In the genomic region with DNA sequence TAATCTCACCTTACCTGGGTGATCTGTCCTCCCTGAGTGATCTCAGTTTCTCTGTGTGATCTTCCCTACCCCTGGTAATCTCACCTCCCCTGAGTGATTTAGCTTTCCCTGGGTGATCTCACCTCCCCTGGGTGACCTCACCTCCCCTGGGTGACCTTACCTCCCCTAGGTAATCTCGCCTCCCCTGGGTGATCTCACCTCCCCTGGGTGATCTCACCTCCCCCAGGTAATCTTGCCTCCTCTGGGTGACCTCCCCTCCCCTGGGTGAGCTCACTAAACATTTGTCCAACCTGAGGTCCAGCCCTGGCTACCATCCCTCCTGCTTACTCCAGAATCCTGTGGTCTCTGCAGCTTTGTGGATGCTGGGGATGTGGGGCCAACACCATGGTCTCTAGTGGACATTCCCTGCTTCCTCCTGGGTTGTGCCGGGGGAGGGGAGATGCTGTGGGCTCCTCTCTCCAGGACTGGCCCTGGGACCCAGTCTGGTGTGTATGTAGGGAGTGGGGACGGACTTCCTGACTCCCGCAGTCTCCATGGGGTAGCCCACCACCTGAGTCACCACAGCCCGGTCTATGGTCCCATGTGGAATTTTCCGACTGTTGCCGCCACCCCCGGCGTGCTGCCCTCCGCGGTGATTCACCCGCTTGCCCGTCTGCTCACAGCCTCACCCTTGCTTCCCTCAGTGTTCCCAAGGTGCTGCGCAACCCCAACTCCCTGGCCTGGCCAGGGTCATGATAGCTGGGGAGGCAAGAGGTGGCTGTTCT, we compare ENCODE assay signal across 7 cellular contexts. TPM values are rescaled to one million over a fixed set of nuclear protein-coding genes. Genes with fewer than 3 reads are reported as not detected.
A peak's percentile ranks its signal among the peaks of the same experiment; 100 is the strongest.
DNase-seq lines count a peak whose midpoint lies in the region; ATAC-seq and TF ChIP-seq lines count a peak whose summit lies in the region.
"Had no signal": no experiment of that assay in that cellular context is flagged by ENCODE, and none has a peak within 500 bp of the region (broad histone marks: within the 10 kb centered on the region; RNA-seq: fewer than 3 reads in every experiment).

No MANE protein-coding gene starts in this region.

- 97% methylated on average over 6 of the region's 14 CpGs; no CpG with 5 or more reads in 1 of the 2 experiments for WGBS in IMR-90 (ENCODE audit: extremely low coverage in 2 of 2, insufficient read length in 1 of 2), 2 experiments
- 67 to 77% methylated on average over 1 to 9 of the region's 14 CpGs for WGBS in esophagus squamous epithelium, 2 donors

- peak overlapping the region; percentile 78 for H2AK5ac ChIP-seq in IMR-90 (ENCODE audit: low read depth, low read length)

- peaks cover 4% of the 10 kb centered on the region for H3K9me1 ChIP-seq in IMR-90 (ENCODE audit: insufficient read depth, low read length)

- peak overlapping the region; percentile 58 for H2AK9ac ChIP-seq in IMR-90 (replicated peaks; ENCODE audit: low read depth, low read length, poor library complexity)

- H4K8ac ChIP-seq in IMR-90 (ENCODE audit: low read depth in 2 of 2, low read length in 2 of 2): peak overlapping the region in 1 of 2 experiments; percentile 12; a peak in 1 of 4 replicates

- intact Hi-C loops in IMR-90 (cut with micrococcal nuclease): no loop called here
- intact Hi-C loops in esophagus squamous epithelium (cut with DNase I): no loop called here

- no peak overlapping the region for H3K18ac ChIP-seq in IMR-90 (ENCODE audit: low read depth, low read length)

- H4K5ac ChIP-seq in IMR-90 (ENCODE audit: low read depth, low read length): no peak overlapping the region; the same call in 1 of the 2 replicates

- no peak overlapping the region for H2BK5ac ChIP-seq in IMR-90 (ENCODE audit: low read depth, low read length, poor library complexity, severe bottlenecking)

- no peaks in the 10 kb centered on the region for H4K20me1 ChIP-seq in IMR-90 (ENCODE audit: insufficient read depth, low read length)

- CTCF ChIA-PET in IMR-90 (lab: Yijun Ruan, JAX): no interaction called here

- H2AFZ ChIP-seq in IMR-90 (replicated peaks; ENCODE audit: low read length, poor library complexity): peak overlapping the region; percentile 91

- POLR2A ChIA-PET in IMR-90 (lab: Charles Lee; ENCODE audit: unreplicated experiment): no interaction called here

- H3K9me3 ChIP-seq in IMR-90 (ENCODE audit: control insufficient read depth, insufficient read depth, low read length) (no peaks in the 10 kb centered on the region), esophagus squamous epithelium (no peaks in the 10 kb centered on the region)

- H3K4me3 ChIP-seq in IMR-90 (ENCODE audit: insufficient read depth, low read depth, low read length): no peak overlapping the region
- no peak overlapping the region for H3K4me3 ChIP-seq in esophagus squamous epithelium
- no peak overlapping the region for H3K4me3 ChIP-seq in skin epidermis

- H3K9ac ChIP-seq in IMR-90 (ENCODE audit: low read depth, low read length): no peak overlapping the region

- no peaks in the 10 kb centered on the region for H3K79me1 ChIP-seq in IMR-90 (ENCODE audit: low read depth in 1 of 2, low read length in 2 of 2)

- H3K23ac ChIP-seq in IMR-90 (ENCODE audit: low read depth, low read length): no peak overlapping the region

- BruUV-seq in IMR-90 (replicated peaks; lab: Mats Ljungman, UMichigan): no TSS peak

- H3K56ac ChIP-seq in IMR-90 (ENCODE audit: extremely low read depth, insufficient read depth, low read length): no peak overlapping the region

- ATAC-seq in IMR-90 (ENCODE audit: low read depth) (no peak), HG03175 (IDR thresholded peaks at IDR 0.05; ENCODE audit: unreplicated experiment) (no peak)
- ATAC-seq: stimulated activated memory B cell treated with anti-CD40 and anti-IgM and Interleukin-4, amounts not matched to agents 10 μg/mL and 1 μg/mL and 100 μg/mL, for 72 hours had no signal

- no peak overlapping the region for H3K14ac ChIP-seq in IMR-90 (replicated peaks; ENCODE audit: low read depth, low read length)

- DNase-seq in IMR-90 (no peak), esophagus squamous epithelium (lab: John Stamatoyannopoulos, UW) (no peak), OCI-M1 (lab: John Stamatoyannopoulos, UW) (no peak), LoVo (ENCODE audit: low spot score) (no peak)

- peak overlapping the region; percentile 58 for H2BK20ac ChIP-seq in IMR-90 (ENCODE audit: low read depth, low read length)

- peak overlapping the region; percentile 66 for H3K4ac ChIP-seq in IMR-90 (ENCODE audit: low read depth, low read length)

- H3K4me1 ChIP-seq in IMR-90 (ENCODE audit: control insufficient read depth, insufficient read depth, low read length) (peaks cover 14% of the 10 kb centered on the region), esophagus squamous epithelium (peaks cover 25 to 55% (median 33%) of the 10 kb centered on the region in 3 donors)

- no peak for TF ChIP-seq POLR2A in IMR-90 (IDR thresholded peaks at IDR 0.05; ENCODE audit: low read depth, low read length)
- TF ChIP-seq POLR2A in esophagus squamous epithelium (IDR thresholded peaks at IDR 0.05): no peak

- dilution Hi-C loops in IMR-90 (cut with HindIII; ENCODE audit: low sequenced_read_pairs, unreplicated experiment): no loop called here

- H3K27ac ChIP-seq in IMR-90 (ENCODE audit: insufficient read depth, low read length) (no peak overlapping the region), esophagus squamous epithelium (peak overlapping the region; percentile 5 to 86 (median 85)), skin epidermis (peak overlapping the region in 14 of 21 experiments; percentile 19 to 85 (median 68))

- peak overlapping the region; percentile 15; the same call in 1 of the 2 replicates for H4K91ac ChIP-seq in IMR-90 (ENCODE audit: insufficient read depth, low read depth, low read length)

- H3K4me2 ChIP-seq in IMR-90 (ENCODE audit: low read depth, low read length): no peak overlapping the region

- TF ChIP-seq CTCF in IMR-90 (conservative IDR thresholded peaks at IDR 0.05; ENCODE audit: low read depth, low read length): no peak
- no peak for TF ChIP-seq CTCF in esophagus squamous epithelium (IDR thresholded peaks at IDR 0.05)

- in situ Hi-C loops in IMR-90 (cut with MboI; ENCODE audit: low sequenced_read_pairs): no loop called here

- H3K36me3 ChIP-seq in IMR-90 (ENCODE audit: control insufficient read depth, insufficient read depth, low read length) (no peaks in the 10 kb centered on the region), esophagus squamous epithelium (no peaks in the 10 kb centered on the region)

- peaks cover 21% of the 10 kb centered on the region for H3K27me3 ChIP-seq in IMR-90 (ENCODE audit: control insufficient read depth, insufficient read depth, low read length)
- no peaks in the 10 kb centered on the region for H3K27me3 ChIP-seq in esophagus squamous epithelium

- no peak for TF ChIP-seq RAD21 in IMR-90 (IDR thresholded peaks at IDR 0.05; ENCODE audit: low read length)

- peak overlapping the region; percentile 28 for H2BK120ac ChIP-seq in IMR-90 (ENCODE audit: low read depth, low read length)

- H2BK15ac ChIP-seq in IMR-90 (ENCODE audit: low read depth, low read length): peak overlapping the region; percentile 1; the same call in 1 of the 3 replicates

TF ChIP-seq in IMR-90, 13 proteins besides CTCF, POLR2A, EP300 and RAD21 (continues in another document):
- TF ChIP-seq RCOR1 (IDR thresholded peaks at IDR 0.05; ENCODE audit: insufficient replicate concordance, low read length): peak; percentile 3
- no peak for TF ChIP-seq MAZ (IDR thresholded peaks at IDR 0.05; ENCODE audit: borderline replicate concordance, low read depth, low read length)
- TF ChIP-seq BHLHE40 (IDR thresholded peaks at IDR 0.05; ENCODE audit: low read depth, low read length): no peak
- TF ChIP-seq, protein P1, sequence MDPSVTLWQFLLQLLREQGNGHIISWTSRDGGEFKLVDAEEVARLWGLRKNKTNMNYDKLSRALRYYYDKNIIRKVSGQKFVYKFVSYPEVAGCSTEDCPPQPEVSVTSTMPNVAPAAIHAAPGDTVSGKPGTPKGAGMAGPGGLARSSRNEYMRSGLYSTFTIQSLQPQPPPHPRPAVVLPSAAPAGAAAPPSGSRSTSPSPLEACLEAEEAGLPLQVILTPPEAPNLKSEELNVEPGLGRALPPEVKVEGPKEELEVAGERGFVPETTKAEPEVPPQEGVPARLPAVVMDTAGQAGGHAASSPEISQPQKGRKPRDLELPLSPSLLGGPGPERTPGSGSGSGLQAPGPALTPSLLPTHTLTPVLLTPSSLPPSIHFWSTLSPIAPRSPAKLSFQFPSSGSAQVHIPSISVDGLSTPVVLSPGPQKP (IDR thresholded peaks at IDR 0.05; ENCODE audit: borderline replicate concordance, low read depth, low read length): no peak
- no peak for TF ChIP-seq MXI1 (IDR thresholded peaks at IDR 0.05; ENCODE audit: borderline replicate concordance, low read depth, low read length)
- no peak for TF ChIP-seq FOS (IDR thresholded peaks at IDR 0.05; ENCODE audit: low read depth, low read length)

RNA-seq across cellular contexts. Expression of a gene that starts 9.9 kb away (rescaled TPM):
- not detected in 2 replicates for total RNA-seq in IMR-90 (2012; rRNA removed)
- polyA plus RNA-seq in IMR-90 (2012; rRNA removed): 0.11 TPM in 1 of 2 replicates, not detected in the other
- polyA plus RNA-seq in IMR-90 (2012; cell fraction: cytosol; rRNA removed): 0.04 and 0.13 TPM in 2 replicates
- 0.48 TPM in 1 of 2 replicates, not detected in the other for polyA plus RNA-seq in IMR-90 (2012; cell fraction: nucleus; rRNA removed; ENCODE audit: low replicate concordance)
- 10 to 100 TPM; 23.3 to 75.9 (median 46.4) TPM for total RNA-seq in esophagus squamous epithelium

RNA-seq across cellular contexts. Expression of a gene that starts 24.0 kb away (rescaled TPM):
- not detected in 2 replicates for total RNA-seq in IMR-90 (2012; rRNA removed)
- polyA plus RNA-seq in IMR-90 (2012; rRNA removed): not detected in 2 replicates
- not detected in 2 replicates for polyA plus RNA-seq in IMR-90 (2012; cell fraction: cytosol; rRNA removed)
- 0.25 TPM in 1 of 2 replicates, not detected in the other for polyA plus RNA-seq in IMR-90 (2012; cell fraction: nucleus; rRNA removed; ENCODE audit: low replicate concordance)
- total RNA-seq in esophagus squamous epithelium: 10 to 100 TPM in 3 of 4 donors, not detected in 1; 14.7 to 23.8 (median 15.0) TPM

RNA-seq across cellular contexts. Expression of a gene that starts 28.0 kb away (rescaled TPM):
- total RNA-seq in IMR-90 (2012; rRNA removed) (not detected in 2 replicates), esophagus squamous epithelium (100 to 1,000 TPM in 1 of 4 donors, 10 to 100 TPM in 3; 28.7 to 110 (median 69.3) TPM)
- not detected in 2 replicates for polyA plus RNA-seq in IMR-90 (2012; rRNA removed)
- polyA plus RNA-seq in IMR-90 (2012; cell fraction: cytosol; rRNA removed): not detected in 2 replicates
- 0.32 TPM in 1 of 2 replicates, not detected in the other for polyA plus RNA-seq in IMR-90 (2012; cell fraction: nucleus; rRNA removed; ENCODE audit: low replicate concordance)

RNA-seq across cellular contexts. Expression of a gene that starts 28.9 kb away (rescaled TPM):
- not detected in 2 replicates for total RNA-seq in IMR-90 (2012; rRNA removed)
- polyA plus RNA-seq in IMR-90 (2012; rRNA removed): not detected in 2 replicates
- not detected in 2 replicates for polyA plus RNA-seq in IMR-90 (2012; cell fraction: cytosol; rRNA removed)
- not detected in 2 replicates for polyA plus RNA-seq in IMR-90 (2012; cell fraction: nucleus; rRNA removed; ENCODE audit: low replicate concordance)
- total RNA-seq in esophagus squamous epithelium: not detected

RNA-seq across cellular contexts. Expression of a gene that starts 56.7 kb away (rescaled TPM):
- total RNA-seq in IMR-90 (2012; rRNA removed): not detected in 2 replicates
- not detected in 2 replicates for polyA plus RNA-seq in IMR-90 (2012; rRNA removed)
- not detected in 2 replicates for polyA plus RNA-seq in IMR-90 (2012; cell fraction: cytosol; rRNA removed)
- not detected in 2 replicates for polyA plus RNA-seq in IMR-90 (2012; cell fraction: nucleus; rRNA removed; ENCODE audit: low replicate concordance)
- total RNA-seq in esophagus squamous epithelium: 1 to 10 TPM in 2 of 4 donors, under 1 TPM in 1, not detected in 1; 0.76 to 3.1 (median 1.6) TPM

Comparison
In these comparisons a context has a peak if more than half of its experiments do, and no peak if none do; other contexts are left out.
1. RNA of a gene that starts 9.9 kb away (total RNA-seq): 23.3 to 75.9 TPM in esophagus squamous epithelium; not detected in IMR-90; every median in the first group is over 10 times any median in the second.
2. RNA of a gene that starts 28.0 kb away (total RNA-seq): 28.7 to 110 TPM in esophagus squamous epithelium; not detected in IMR-90; every median in the first group is over 10 times any median in the second.